ENCODE assay signal across 30 cellular contexts in the genomic region with DNA sequence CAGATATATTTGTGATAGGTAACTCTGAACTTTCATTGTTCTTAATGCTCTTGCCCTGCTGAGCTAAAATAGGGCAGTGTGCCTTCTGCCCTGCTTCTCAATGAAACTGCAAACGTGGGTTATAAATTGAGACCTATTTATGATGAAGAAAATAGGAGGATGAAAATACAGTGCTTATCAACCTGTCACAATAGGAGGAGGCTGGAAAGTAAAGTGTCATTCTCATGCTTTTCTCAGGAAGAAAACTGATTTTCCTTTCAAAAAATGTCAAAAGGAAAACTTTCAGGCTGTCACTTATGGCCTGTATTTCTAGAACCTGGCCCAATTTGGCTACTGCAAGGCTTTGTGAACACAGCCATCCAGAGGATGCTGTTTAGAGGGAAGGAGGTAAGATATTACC.
"Had no signal": no experiment of that assay in that cellular context is flagged by ENCODE, and none has a peak within 500 bp of the region (broad histone marks: within the 10 kb centered on the region; RNA-seq: fewer than 3 reads in every experiment).

No MANE protein-coding gene starts in this region.

- H3K27ac ChIP-seq: adrenal gland, ascending aorta, body of pancreas, brain microvascular endothelial cell, breast epithelium, cardiac muscle cell had no signal

- H3K4me3 ChIP-seq: adrenal gland, ascending aorta, body of pancreas, breast epithelium, cardiac muscle cell had no signal

- H3K36me3 ChIP-seq: adrenal gland, ascending aorta, brain microvascular endothelial cell, breast epithelium, cardiac muscle cell had no signal

- H3K27me3 ChIP-seq: adrenal gland, ascending aorta, body of pancreas, brain microvascular endothelial cell, breast epithelium, cardiac muscle cell had no signal

- DNase-seq: activated effector memory CD4-positive, alpha-beta T cell treated with anti-CD3 and anti-CD28 coated beads, Interleukin-2, amount 50 U/mL, for 16 hours; activated effector memory CD4-positive, alpha-beta T cell treated with Interleukin-2 at 50 U/mL for 16 hours; activated gamma-delta T cell; activated gamma-delta T cell treated with Interleukin-2 at 50 U/mL for 16 hours; activated naive CD4-positive, alpha-beta T cell; activated naive CD4-positive, alpha-beta T cell treated with anti-CD3 and anti-CD28 coated beads for 36 hours; activated naive CD4-positive, alpha-beta T cell treated with anti-CD3 and anti-CD28 coated beads, Interleukin-2, amount 10 ng/mL, durations not matched to agents 7 days and 5 days; activated naive CD4-positive, alpha-beta T cell treated with anti-CD3 and anti-CD28 coated beads, Interleukin-2, amount 50 U/mL, for 16 hours; activated naive CD4-positive, alpha-beta T cell treated with Interleukin-2 at 50 U/mL for 16 hours; activated naive CD8-positive, alpha-beta T cell treated with anti-CD3 and anti-CD28 coated beads for 36 hours; activated naive CD8-positive, alpha-beta T cell treated with anti-CD3 and anti-CD28 coated beads, Interleukin-2, amount 10 ng/mL, durations not matched to agents 7 days and 5 days; activated naive CD8-positive, alpha-beta T cell treated with anti-CD3 and anti-CD28 coated beads, Interleukin-2, amount 50 U/mL, for 24 hours; activated T-cell treated with anti-CD3 and anti-CD28 coated beads, Interleukin-2, amount 50 U/mL, for 1 hour; activated T-cell treated with anti-CD3 and anti-CD28 coated beads, Interleukin-2, amount 50 U/mL, for 24 hours; activated T-cell treated with anti-CD3 and anti-CD28 coated beads, Interleukin-2, amount 50 U/mL, for 4 hours; activated T-cell treated with anti-CD3 and anti-CD28 coated beads, Interleukin-2, amount 50 U/mL, for 48 hours; activated T-cell treated with anti-CD3 and anti-CD28 coated beads, Interleukin-2, amount 50 U/mL, for 72 hours; adrenal gland; amniotic stem cell; amygdala; anterior cingulate cortex; aorta; body of pancreas; brain microvascular endothelial cell; caudate nucleus; central memory CD4-positive, alpha-beta T cell; cerebellar nuclear complex had no signal

- H3K9me3 ChIP-seq: adrenal gland, ascending aorta, body of pancreas, breast epithelium had no signal
